1 cellular context compared by ENCODE assay signal in genomic region chr12:4482936-4483335, GRCh38.
TF ChIP-seq lines count a peak whose summit lies in the region.

No MANE protein-coding gene starts in this region.

TF ChIP-seq in GM23338, 12 proteins besides CTCF, POLR2A, EP300 and RAD21 (continued from another document):
- no peak for TF ChIP-seq REST (IDR thresholded peaks at IDR 0.05; ENCODE audit: unreplicated experiment)
- TF ChIP-seq NANOG (IDR thresholded peaks at IDR 0.05; ENCODE audit: borderline replicate concordance), result no peak
- TF ChIP-seq CREB1 (CRISPR knock-in tag; IDR thresholded peaks at IDR 0.05; ENCODE audit: low read depth), result no peak
- TF ChIP-seq ETS1 (IDR thresholded peaks at IDR 0.05), result no peak
- no peak for TF ChIP-seq ZNF114 (CRISPR knock-in tag; IDR thresholded peaks at IDR 0.05)
